ENCODE assay signal across 13 cellular contexts in genomic region chr4:48801016-48801715, GRCh38.
"Had no signal": no experiment of that assay in that cellular context is flagged by ENCODE, and none has a peak within 500 bp of the region (broad histone marks: within the 10 kb centered on the region; RNA-seq: fewer than 3 reads in every experiment).

No MANE protein-coding gene starts in this region.

- H3K36me3 ChIP-seq: gastroesophageal sphincter, prostate gland, sigmoid colon, upper lobe of left lung had no signal

- H3K9me3 ChIP-seq: gastroesophageal sphincter, prostate gland, sigmoid colon, upper lobe of left lung had no signal

- DNase-seq: activated CD4-positive, alpha-beta T cell treated with anti-CD3 and anti-CD28 coated beads for 48 hours; activated CD8-positive, alpha-beta T cell treated with anti-CD3 and anti-CD28 coated beads, Interleukin-2, amount 10 ng/mL, durations not matched to agents 7 days and 5 days; activated naive CD4-positive, alpha-beta T cell treated with anti-CD3 and anti-CD28 coated beads for 36 hours; effector CD8-positive, alpha-beta T cell; hippocampal formation; nucleus accumbens; sigmoid colon; stimulated activated CD4-positive, alpha-beta T cell treated with anti-CD3 and anti-CD28 coated beads, Interleukin-2, amount 100 ng/mL, for 24 hours; stimulated activated naive B cell treated with anti-CD40 and anti-IgM and Interleukin-4, amounts not matched to agents 10 μg/mL and 1 μg/mL and 100 μg/mL, for 72 hours; upper lobe of left lung had no signal

- H3K27ac ChIP-seq: prostate gland had no signal

- H3K4me1 ChIP-seq: prostate gland had no signal

- H3K4me3 ChIP-seq: gastroesophageal sphincter, prostate gland, sigmoid colon, upper lobe of left lung had no signal

- ATAC-seq: activated CD8-positive, alpha-beta T cell treated with anti-CD3 and anti-CD28 coated beads, Interleukin-2, amount 10 ng/mL, durations not matched to agents 7 days and 5 days; gastroesophageal sphincter; natural killer cell treated with Interleukin-12 subunit alpha and Interleukin-12 subunit beta and Interleukin-15 and Interleukin-18, amount 100 ng/mL, for 72 hours; stimulated activated naive B cell treated with anti-CD40 and anti-IgM and Interleukin-4, amounts not matched to agents 10 μg/mL and 1 μg/mL and 100 μg/mL, for 72 hours had no signal

- H3K9me3 Mint-ChIP-seq: activated naive CD4-positive, alpha-beta T cell treated with anti-CD3 and anti-CD28 coated beads for 36 hours; natural killer cell treated with Interleukin-12 subunit alpha and Interleukin-12 subunit beta and Interleukin-15 and Interleukin-18, amount 100 ng/mL, for 72 hours had no signal

- H3K27ac Mint-ChIP-seq: activated CD8-positive, alpha-beta T cell treated with anti-CD3 and anti-CD28 coated beads, Interleukin-2, amount 10 ng/mL, durations not matched to agents 7 days and 5 days; activated naive CD4-positive, alpha-beta T cell treated with anti-CD3 and anti-CD28 coated beads for 36 hours; natural killer cell treated with Interleukin-12 subunit alpha and Interleukin-12 subunit beta and Interleukin-15 and Interleukin-18, amount 100 ng/mL, for 72 hours; stimulated activated naive B cell treated with anti-CD40 and anti-IgM and Interleukin-4, amounts not matched to agents 10 μg/mL and 1 μg/mL and 100 μg/mL, for 72 hours had no signal

- H3K36me3 Mint-ChIP-seq: natural killer cell treated with Interleukin-12 subunit alpha and Interleukin-12 subunit beta and Interleukin-15 and Interleukin-18, amount 100 ng/mL, for 72 hours; stimulated activated naive B cell treated with anti-CD40 and anti-IgM and Interleukin-4, amounts not matched to agents 10 μg/mL and 1 μg/mL and 100 μg/mL, for 72 hours had no signal

- H3K4me3 Mint-ChIP-seq: activated CD8-positive, alpha-beta T cell treated with anti-CD3 and anti-CD28 coated beads, Interleukin-2, amount 10 ng/mL, durations not matched to agents 7 days and 5 days; activated naive CD4-positive, alpha-beta T cell treated with anti-CD3 and anti-CD28 coated beads for 36 hours; natural killer cell treated with Interleukin-12 subunit alpha and Interleukin-12 subunit beta and Interleukin-15 and Interleukin-18, amount 100 ng/mL, for 72 hours; stimulated activated naive B cell treated with anti-CD40 and anti-IgM and Interleukin-4, amounts not matched to agents 10 μg/mL and 1 μg/mL and 100 μg/mL, for 72 hours had no signal

- H3K27me3 ChIP-seq: gastroesophageal sphincter, sigmoid colon, upper lobe of left lung had no signal
